In the genomic region with DNA sequence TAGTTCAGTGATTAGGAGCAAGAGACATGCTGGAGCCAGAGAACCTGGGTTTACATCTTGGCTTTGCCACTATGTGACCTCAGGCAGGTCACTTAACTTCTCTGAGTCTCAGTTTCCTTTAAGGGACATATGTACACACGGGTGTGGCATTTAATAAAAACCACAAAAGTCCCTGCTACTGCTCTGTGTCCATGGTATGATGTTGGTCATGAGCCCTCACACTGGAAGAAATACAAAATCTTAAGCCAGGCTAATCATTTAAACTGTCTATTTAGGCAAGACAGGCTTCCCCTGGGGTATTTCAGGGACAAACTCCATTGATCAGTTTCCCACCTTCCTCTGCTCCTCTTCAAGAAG, we compare ENCODE assay signal across 22 cellular contexts. TPM values are rescaled to one million over a fixed set of nuclear protein-coding genes. Genes with fewer than 3 reads are reported as not detected.
DNase-seq lines count a peak whose midpoint lies in the region; ATAC-seq and TF ChIP-seq lines count a peak whose summit lies in the region.
"Had no signal": no experiment of that assay in that cellular context is flagged by ENCODE, and none has a peak within 500 bp of the region (broad histone marks: within the 10 kb centered on the region; RNA-seq: fewer than 3 reads in every experiment).

No MANE protein-coding gene starts in this region.

- TF ChIP-seq CTCF in heart right ventricle (IDR thresholded peaks at IDR 0.05) (no peak), brain (conservative IDR thresholded peaks at IDR 0.05) (no peak)

- intact Hi-C loops in heart right ventricle (cut with DNase I) (no loop called here), left cardiac atrium (cut with DNase I) (no loop called here)

- peaks cover 39% of the 10 kb centered on the region for H3K4me1 Mint-ChIP-seq in brain
- H3K4me1 Mint-ChIP-seq: endodermal cell had no signal

- H3K27me3 ChIP-seq in heart right ventricle (no peaks in the 10 kb centered on the region), muscle layer of colon (ENCODE audit: control insufficient read depth in 1 of 2, insufficient read depth in 2 of 2, low read length in 2 of 2) (no peaks in the 10 kb centered on the region)
- H3K27me3 ChIP-seq: body of pancreas, upper lobe of left lung had no signal

- ATAC-seq in heart right ventricle (no peak), left cardiac atrium (no peak), GM18861 (IDR thresholded peaks at IDR 0.05; ENCODE audit: unreplicated experiment) (no peak)
- ATAC-seq: body of pancreas; mucosa of descending colon; stimulated activated naive CD8-positive, alpha-beta T cell treated with anti-CD3 and anti-CD28 coated beads, Interleukin-15, amount 100 ng/mL, for 72 hours had no signal

- H3K36me3 ChIP-seq in heart right ventricle (no peaks in the 10 kb centered on the region), muscle layer of colon (ENCODE audit: insufficient read depth, low read length) (no peaks in the 10 kb centered on the region), urinary bladder (ENCODE audit: insufficient read depth) (no peaks in the 10 kb centered on the region)
- H3K36me3 ChIP-seq: spleen, upper lobe of left lung had no signal

- H3K9me3 ChIP-seq in heart right ventricle (peaks cover 0 to 28% (median 7%) of the 10 kb centered on the region in 11 donors), muscle layer of colon (ENCODE audit: low read length) (peaks cover 6% of the 10 kb centered on the region)
- H3K9me3 ChIP-seq: body of pancreas had no signal

- H3K4me1 ChIP-seq in heart right ventricle (peaks cover 5 to 37% (median 15%) of the 10 kb centered on the region in 9 donors), muscle layer of colon (ENCODE audit: insufficient read depth, low read length) (peaks cover 35% of the 10 kb centered on the region), urinary bladder (ENCODE audit: insufficient read depth) (peaks cover 7% of the 10 kb centered on the region)

- peak overlapping the region in 3 of 5 experiments; percentile 68 to 94 (median 74) for H3K27ac Mint-ChIP-seq in brain
- H3K27ac Mint-ChIP-seq: activated CD4-positive, alpha-beta T cell treated with anti-CD3 and anti-CD28 coated beads, Interleukin-2, amount 10 ng/mL, durations not matched to agents 7 days and 5 days; activated naive CD4-positive, alpha-beta T cell treated with anti-CD3 and anti-CD28 coated beads, Interleukin-2, amount 50 U/mL, for 72 hours; stimulated activated naive CD8-positive, alpha-beta T cell treated with anti-CD3 and anti-CD28 coated beads, Interleukin-15, amount 100 ng/mL, for 72 hours had no signal

- peaks cover 9% of the 10 kb centered on the region for H3K27me3 Mint-ChIP-seq in brain

- 52 to 55% methylated on average over 1 of the region's 1 CpG for WGBS in heart right ventricle, 2 donors
- 16% methylated on average over 1 of the region's 1 CpG for WGBS in urinary bladder

- peaks cover 6 to 27% (median 16%) of the 10 kb centered on the region in 5 experiments for H3K9me3 Mint-ChIP-seq in brain

- no peak overlapping the region for H3K4me3 Mint-ChIP-seq in brain
- H3K4me3 Mint-ChIP-seq: activated CD4-positive, alpha-beta T cell treated with anti-CD3 and anti-CD28 coated beads, Interleukin-2, amount 10 ng/mL, durations not matched to agents 7 days and 5 days; endodermal cell; stimulated activated naive CD8-positive, alpha-beta T cell treated with anti-CD3 and anti-CD28 coated beads, Interleukin-15, amount 100 ng/mL, for 72 hours had no signal

- DNase-seq in heart right ventricle (no peak), left cardiac atrium (no peak), hypothalamus (lab: John Stamatoyannopoulos, UW) (no peak)
- DNase-seq in stimulated activated CD4-positive, alpha-beta T cell treated with anti-CD3 and anti-CD28 coated beads, Interleukin-2, amount 100 ng/mL, for 24 hours, result no peak
- DNase-seq: activated CD4-positive, alpha-beta T cell treated with anti-CD3 and anti-CD28 coated beads, Interleukin-2, amount 10 ng/mL, durations not matched to agents 7 days and 5 days; body of pancreas; C1 segment of cervical spinal cord; endodermal cell; mucosa of descending colon; NCI-H1048; NCI-H1930; NCI-H82; stimulated activated CD4-positive, alpha-beta T cell treated with anti-CD3 and anti-CD28 coated beads, Interleukin-4, amount 100 ng/mL, for 24 hours; stimulated activated naive CD8-positive, alpha-beta T cell treated with anti-CD3 and anti-CD28 coated beads, Interleukin-15, amount 100 ng/mL, for 72 hours; upper lobe of left lung had no signal

- no peak overlapping the region for H3K4me3 ChIP-seq in heart right ventricle
- no peak overlapping the region for H3K4me3 ChIP-seq in muscle layer of colon (ENCODE audit: low read depth in 1 of 2, low read length in 2 of 2)
- no peak overlapping the region for H3K4me3 ChIP-seq in urinary bladder (ENCODE audit: low read depth, low read length)
- H3K4me3 ChIP-seq: body of pancreas, mucosa of descending colon, spleen, upper lobe of left lung had no signal

- no peak overlapping the region for H3K9ac ChIP-seq in muscle layer of colon (ENCODE audit: low read length)

- H3K36me3 Mint-ChIP-seq in brain, result peaks cover 3% of the 10 kb centered on the region

- H3K27ac ChIP-seq in heart right ventricle (peak overlapping the region in 8 of 10 donors; percentile 8 to 85 (median 74)), muscle layer of colon (ENCODE audit: low read depth, low read length) (peak overlapping the region; percentile 19), urinary bladder (ENCODE audit: low read depth) (peak overlapping the region; percentile 57)
- H3K27ac ChIP-seq: spleen had no signal

RNA-seq across cellular contexts. Expression of gene PTGIS, which starts 12.9 kb away (rescaled TPM):
- total RNA-seq in heart right ventricle (10 to 100 TPM in 9 of 10 donors, 1 to 10 TPM in 1; 10.0 to 66.8 (median 23.3) TPM), left cardiac atrium (100 to 1,000 TPM in 1 of 2 donors, 10 to 100 TPM in 1; 45.2 to 124 TPM), urinary bladder (118 TPM)
- polyA plus RNA-seq in heart right ventricle (1 to 10 TPM; 6.5 to 7.5 TPM), brain (ENCODE audit: insufficient read depth, low read depth, low replicate concordance) (0.63 TPM), urinary bladder (142 TPM)
- total RNA-seq: A673 had no signal

Comparison
In these comparisons a context has a peak if more than half of its experiments do, and no peak if none do; other contexts are left out.
1. H3K27ac ChIP-seq: peak in every context shown above with its lines; median percentile 74 in heart right ventricle; 57 in urinary bladder; 19 in muscle layer of colon.